Comparison of ENCODE assay signal across 8 cellular contexts in genomic region chr11:111601979-111602864, GRCh38. TPM values are rescaled to one million over a fixed set of nuclear protein-coding genes. Genes with fewer than 3 reads are reported as not detected.
DNase-seq lines count a peak whose midpoint lies in the region; ATAC-seq lines count a peak whose summit lies in the region.

TSS of gene SIK2 (plus strand) at chr11:111602449. CDS start at chr11:111602564, 115 bp downstream.

- H3K4me1 Mint-ChIP-seq in CD8-positive, alpha-beta memory T cell, result peaks cover 23 to 35% (median 32%) of the 10 kb centered on the region in 3 donors

- POLR2A ChIA-PET in CD8-positive, alpha-beta memory T cell (lab: Charles Lee), result interaction anchor here (0.7 to 1.2 kb wide), 2 partner anchors 163 to 164 kb away, joined by 3 read pairs; partner anchors contain the start of gene PPP2R1B

- peak within 1 kb of the TSS; percentile 91 to 97 (median 96) for H3K4me3 Mint-ChIP-seq in CD8-positive, alpha-beta memory T cell

- peak; percentile 83 for ATAC-seq in GM19455 (IDR thresholded peaks at IDR 0.05; ENCODE audit: unreplicated experiment)

- H3K9me3 Mint-ChIP-seq in CD8-positive, alpha-beta memory T cell, result no peaks in the 10 kb centered on the region

- H3K4me1 ChIP-seq in CD8-positive, alpha-beta memory T cell (ENCODE audit: insufficient read depth, low read length), result peaks cover 27% of the 10 kb centered on the region

- H3K27ac Mint-ChIP-seq in CD8-positive, alpha-beta memory T cell, result peak within 1 kb of the TSS; percentile 96 to 99 (median 98)

- H3K27me3 ChIP-seq in CD8-positive, alpha-beta memory T cell (ENCODE audit: insufficient read depth, low read length, poor library complexity, severe bottlenecking), result no peaks in the 10 kb centered on the region

- peak within 1 kb of the TSS; percentile 79 for H3K27ac ChIP-seq in CD8-positive, alpha-beta memory T cell (ENCODE audit: low read depth, low read length)

- H3K36me3 Mint-ChIP-seq in CD8-positive, alpha-beta memory T cell, result peaks cover 0 to 7% (median 0%) of the 10 kb centered on the region in 3 donors

- H3K36me3 ChIP-seq in CD8-positive, alpha-beta memory T cell (ENCODE audit: insufficient read depth, low read length), result no peaks in the 10 kb centered on the region

- H3K4me3 ChIP-seq in CD8-positive, alpha-beta memory T cell (ENCODE audit: low read length), result peak within 1 kb of the TSS; percentile 82

- peak; percentile 88 to 95 (median 90) for DNase-seq in CD8-positive, alpha-beta memory T cell
- DNase-seq in HK-2 (ENCODE audit: unreplicated experiment) (peak; percentile 89), NCI-H82 (lab: John Stamatoyannopoulos, UW) (peak; percentile 97), lung microvascular endothelial cell (ENCODE audit: low read depth in 2 of 2) (peak; percentile 97)
- DNase-seq in activated CD8-positive, alpha-beta memory T cell treated with anti-CD3 and anti-CD28 coated beads for 1 hour (ENCODE audit: extremely low read depth in 1 of 2, low read depth in 1 of 2), result peak; percentile 72 to 76
- peak; percentile 85 for DNase-seq in effector CD4-positive, alpha-beta T cell
- peak; percentile 84 to 90 (median 87) for DNase-seq in stimulated activated CD4-positive, alpha-beta T cell treated with anti-CD3 and anti-CD28 coated beads, TNF-alpha, amount 100 ng/mL, for 48 hours (ENCODE audit: low read depth in 3 of 3)

- no peaks in the 10 kb centered on the region for H3K27me3 Mint-ChIP-seq in CD8-positive, alpha-beta memory T cell

- no peaks in the 10 kb centered on the region for H3K9me3 ChIP-seq in CD8-positive, alpha-beta memory T cell (ENCODE audit: low read length)

- CTCF ChIA-PET in CD8-positive, alpha-beta memory T cell (lab: Charles Lee), result interaction anchor here (0.9 to 1.8 kb wide), 3 partner anchors 156 to 167 kb away, joined by 3 to 6 read pairs (median 4); partner anchors contain the start of gene PPP2R1B

RNA-seq across cellular contexts. Expression of gene SIK2, which starts in this region (rescaled TPM):
- 10 to 100 TPM in 1 of 2 experiments, 1 to 10 TPM in 1; 8.8 to 10.3 TPM for total RNA-seq in CD8-positive, alpha-beta memory T cell
- 0.48 TPM for polyA plus RNA-seq in CD8-positive, alpha-beta memory T cell
- total RNA-seq in lung microvascular endothelial cell, result 6.8 and 9.9 TPM in 2 replicates

Comparison
In these comparisons a context has a peak if more than half of its experiments do, and no peak if none do; other contexts are left out.
1. Peak in every context shown above with its lines: DNase-seq, ATAC-seq, H3K4me3 ChIP-seq and H3K27ac ChIP-seq.